8 cellular contexts compared by ENCODE assay signal in the genomic region with DNA sequence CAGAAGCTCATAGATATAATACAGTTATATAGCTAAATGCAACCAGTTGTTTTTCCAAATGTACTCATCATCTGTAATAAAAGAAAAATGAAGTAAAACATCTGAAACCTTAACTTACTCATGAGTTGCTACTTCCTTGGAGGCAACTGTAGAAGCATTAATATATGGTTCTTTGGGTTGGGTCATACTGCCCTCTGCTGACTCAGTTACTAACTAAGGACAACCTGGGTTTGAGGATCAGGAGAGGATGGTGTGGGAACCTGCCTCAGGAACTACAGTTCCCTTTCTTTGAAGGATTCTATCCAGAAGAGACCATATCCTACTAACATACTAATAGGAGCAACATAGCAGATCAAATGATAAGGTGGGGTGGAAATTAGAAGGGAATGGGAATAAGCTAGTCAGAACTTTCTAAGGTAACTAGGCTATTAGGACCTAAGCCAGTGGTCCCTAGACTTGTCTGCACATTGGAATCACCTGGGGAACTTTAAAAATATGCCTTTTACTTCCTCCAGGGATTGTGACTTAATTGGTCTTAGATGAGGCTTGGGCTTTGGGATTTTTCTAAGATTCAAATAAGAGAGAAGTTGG. TPM values are rescaled to one million over a fixed set of nuclear protein-coding genes. Genes with fewer than 3 reads are reported as not detected.
DNase-seq lines count a peak whose midpoint lies in the region; ATAC-seq and TF ChIP-seq lines count a peak whose summit lies in the region.

No MANE protein-coding gene starts in this region.

- peak overlapping the region in 1 of 4 donors; percentile 86 for H3K27ac ChIP-seq in sigmoid colon

- H3K27me3 Mint-ChIP-seq in activated CD4-positive, alpha-beta memory T cell treated with anti-CD3 and anti-CD28 coated beads, Interleukin-2, amount 10 ng/mL, durations not matched to agents 7 days and 5 days: no peaks in the 10 kb centered on the region

- peaks cover 28% of the 10 kb centered on the region for H3K36me3 Mint-ChIP-seq in activated CD4-positive, alpha-beta memory T cell treated with anti-CD3 and anti-CD28 coated beads, Interleukin-2, amount 10 ng/mL, durations not matched to agents 7 days and 5 days (ENCODE audit: low read depth)

- no peak overlapping the region for H3K4me3 ChIP-seq in sigmoid colon

- DNase-seq in Caki2 (ENCODE audit: low read depth) (peak; percentile 37), M059J (ENCODE audit: low read depth) (peak; percentile 65), globus pallidus (ENCODE audit: low spot score) (peak; percentile 24), sigmoid colon (no peak), ureter (ENCODE audit: low spot score) (no peak)
- DNase-seq in activated CD4-positive, alpha-beta memory T cell treated with anti-CD3 and anti-CD28 coated beads, Interleukin-2, amount 10 ng/mL, durations not matched to agents 7 days and 5 days: peak; percentile 25

- TF ChIP-seq CTCF in sigmoid colon (IDR thresholded peaks at IDR 0.05): peak; percentile 11 to 55 (median 34)

- peaks cover 6% of the 10 kb centered on the region for H3K4me1 Mint-ChIP-seq in activated CD4-positive, alpha-beta memory T cell treated with anti-CD3 and anti-CD28 coated beads, Interleukin-2, amount 10 ng/mL, durations not matched to agents 7 days and 5 days

- no peaks in the 10 kb centered on the region for H3K9me3 Mint-ChIP-seq in activated CD4-positive, alpha-beta memory T cell treated with anti-CD3 and anti-CD28 coated beads, Interleukin-2, amount 10 ng/mL, durations not matched to agents 7 days and 5 days

- peaks cover 0 to 37% (median 34%) of the 10 kb centered on the region in 4 donors for H3K4me1 ChIP-seq in sigmoid colon

- POLR2A ChIA-PET in activated CD4-positive, alpha-beta memory T cell treated with anti-CD3 and anti-CD28 coated beads, Interleukin-2, amount 10 ng/mL, durations not matched to agents 7 days and 5 days (lab: Charles Lee): no interaction called here

- no peak overlapping the region for H3K4me3 Mint-ChIP-seq in activated CD4-positive, alpha-beta memory T cell treated with anti-CD3 and anti-CD28 coated beads, Interleukin-2, amount 10 ng/mL, durations not matched to agents 7 days and 5 days

- no peak for TF ChIP-seq POLR2A in sigmoid colon (IDR thresholded peaks at IDR 0.05)

- intact Hi-C loops in sigmoid colon (cut with DNase I): loop anchor here (2.0 to 5.0 kb wide), 3 partner anchors 80 to 279 kb away; a partner anchor contains a TSS

- H3K27me3 ChIP-seq in sigmoid colon: no peaks in the 10 kb centered on the region

- ATAC-seq in GM18511 (IDR thresholded peaks at IDR 0.05; ENCODE audit: unreplicated experiment): peak; percentile 68
- no peak for ATAC-seq in GM19035 (IDR thresholded peaks at IDR 0.05; ENCODE audit: unreplicated experiment)

- H3K9me3 ChIP-seq in sigmoid colon: no peaks in the 10 kb centered on the region

- TF ChIP-seq EP300 in sigmoid colon (IDR thresholded peaks at IDR 0.05): no peak

- in situ Hi-C loops in Caki2 (cut with HindIII; ENCODE audit: low pct_unique_long_range_greater_than_20kb, low sequenced_read_pairs): no loop called here

- no peak overlapping the region for H3K27ac Mint-ChIP-seq in activated CD4-positive, alpha-beta memory T cell treated with anti-CD3 and anti-CD28 coated beads, Interleukin-2, amount 10 ng/mL, durations not matched to agents 7 days and 5 days

- CTCF ChIA-PET in activated CD4-positive, alpha-beta memory T cell treated with anti-CD3 and anti-CD28 coated beads, Interleukin-2, amount 10 ng/mL, durations not matched to agents 7 days and 5 days (lab: Charles Lee): interaction anchor here (0.6 to 2.4 kb wide), 7 partner anchors 10 to 275 kb away, joined by 3 to 8 read pairs (median 4); a partner anchor contains a TSS

- H3K36me3 ChIP-seq in sigmoid colon: peaks cover 0 to 42% (median 8%) of the 10 kb centered on the region in 4 donors

RNA-seq across cellular contexts. Expression of a gene that starts 20.7 kb away (rescaled TPM):
- total RNA-seq in Caki2 (2014; rRNA removed; shearing (Covaris generic); ENCODE audit: low replicate concordance): 25.3 and 27.8 TPM in 2 replicates
- 27.8 and 35.7 TPM in 2 replicates for total RNA-seq in M059J (2014; rRNA removed; shearing (Covaris generic))
- 10 to 100 TPM; 38.5 to 39.0 TPM for total RNA-seq in activated CD4-positive, alpha-beta memory T cell treated with anti-CD3 and anti-CD28 coated beads, Interleukin-2, amount 10 ng/mL, durations not matched to agents 7 days and 5 days
- total RNA-seq in sigmoid colon: 10 to 100 TPM; 23.0 to 35.0 (median 27.3) TPM
- 10 to 100 TPM; 17.4 to 23.4 (median 18.0) TPM for polyA plus RNA-seq in sigmoid colon
- 42.2 TPM for total RNA-seq in ureter

RNA-seq across cellular contexts. Expression of a gene that starts 20.8 kb away (rescaled TPM):
- 13.4 and 21.3 TPM in 2 replicates for total RNA-seq in Caki2 (2014; rRNA removed; shearing (Covaris generic); ENCODE audit: low replicate concordance)
- total RNA-seq in M059J (2014; rRNA removed; shearing (Covaris generic)): 14.4 and 29.5 TPM in 2 replicates
- total RNA-seq in activated CD4-positive, alpha-beta memory T cell treated with anti-CD3 and anti-CD28 coated beads, Interleukin-2, amount 10 ng/mL, durations not matched to agents 7 days and 5 days: 10 to 100 TPM; 25.6 to 28.2 TPM
- total RNA-seq in sigmoid colon (10 to 100 TPM; 29.4 to 30.7 (median 30.0) TPM), ureter (18.9 TPM)
- 10 to 100 TPM; 16.4 to 21.4 (median 21.0) TPM for polyA plus RNA-seq in sigmoid colon

RNA-seq across cellular contexts. Expression of a gene that starts 51.9 kb away (rescaled TPM):
- total RNA-seq in Caki2 (2014; rRNA removed; shearing (Covaris generic); ENCODE audit: low replicate concordance): 41.6 and 44.5 TPM in 2 replicates
- total RNA-seq in M059J (2014; rRNA removed; shearing (Covaris generic)): 10.0 and 17.4 TPM in 2 replicates
- total RNA-seq in activated CD4-positive, alpha-beta memory T cell treated with anti-CD3 and anti-CD28 coated beads, Interleukin-2, amount 10 ng/mL, durations not matched to agents 7 days and 5 days: 1 to 10 TPM; 4.1 to 4.3 TPM
- 1 to 10 TPM; 2.9 to 5.5 (median 3.9) TPM for total RNA-seq in sigmoid colon
- 1 to 10 TPM; 1.2 to 6.6 (median 3.5) TPM for polyA plus RNA-seq in sigmoid colon
- 28.0 TPM for total RNA-seq in ureter

Comparison
In these comparisons a context has a peak if more than half of its experiments do, and no peak if none do; other contexts are left out.
1. DNase-seq: peak in Caki2 (single experiment), M059J (single experiment), activated CD4-positive, alpha-beta memory T cell treated with anti-CD3 and anti-CD28 coated beads, Interleukin-2, amount 10 ng/mL, durations not matched to agents 7 days and 5 days (single experiment) and globus pallidus (single experiment); none in sigmoid colon (single experiment) and ureter (single experiment).